Comparison of ENCODE assay signal across 11 cellular contexts in the genomic region with DNA sequence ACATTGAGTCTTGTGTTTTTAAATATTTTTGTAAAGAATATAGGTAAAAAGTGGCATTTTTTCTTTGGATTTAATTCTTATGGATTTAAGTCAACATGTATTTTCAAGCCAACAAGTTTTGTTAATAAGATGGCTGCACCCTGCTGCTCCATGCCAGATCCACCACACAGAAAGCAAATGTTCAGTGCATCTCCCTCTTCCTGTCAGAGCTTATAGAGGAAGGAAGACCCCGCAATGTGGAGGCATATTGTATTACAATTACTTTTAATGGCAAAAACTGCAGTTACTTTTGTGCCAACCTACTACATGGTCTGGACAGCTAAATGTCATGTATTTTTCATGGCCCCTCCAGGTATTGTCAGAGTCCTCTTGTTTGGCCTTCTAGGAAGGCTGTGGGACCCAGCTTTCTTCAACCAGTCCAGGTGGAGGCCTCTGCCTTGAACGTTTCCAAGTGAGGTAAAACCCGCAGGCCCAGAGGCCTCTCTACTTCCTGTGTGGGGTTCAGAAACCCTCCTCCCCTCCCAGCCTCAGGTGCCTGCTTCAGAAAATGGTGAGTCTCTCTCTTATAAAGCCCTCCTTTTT. TPM values are rescaled to one million over a fixed set of nuclear protein-coding genes. Genes with fewer than 3 reads are reported as not detected.
DNase-seq lines count a peak whose midpoint lies in the region; ATAC-seq and TF ChIP-seq lines count a peak whose summit lies in the region.
"Had no signal": no experiment of that assay in that cellular context is flagged by ENCODE, and none has a peak within 500 bp of the region (broad histone marks: within the 10 kb centered on the region; RNA-seq: fewer than 3 reads in every experiment).

A gene (plus strand): TSS at position 504 of the 582 bp plus-strand sequence. CDS start 223 bp downstream, outside the sequence.

- H4K20me1 ChIP-seq in smooth muscle cell (ENCODE audit: low read depth), result no peaks in the 10 kb centered on the region

- peaks cover 38 to 45% of the 10 kb centered on the region in 2 donors for H3K36me3 Mint-ChIP-seq in CD4-positive, alpha-beta memory T cell
- peaks cover 42% of the 10 kb centered on the region for H3K36me3 Mint-ChIP-seq in activated naive CD4-positive, alpha-beta T cell treated with anti-CD3 and anti-CD28 coated beads, Interleukin-2, amount 10 ng/mL, durations not matched to agents 7 days and 5 days

- peaks cover 9% of the 10 kb centered on the region for H3K36me3 ChIP-seq in CD4-positive, alpha-beta memory T cell (ENCODE audit: insufficient read depth, low read length)
- no peaks in the 10 kb centered on the region for H3K36me3 ChIP-seq in smooth muscle cell (ENCODE audit: low read depth)

- no peak for TF ChIP-seq CTCF in smooth muscle cell (IDR thresholded peaks at IDR 0.05; ENCODE audit: borderline replicate concordance, insufficient read depth, poor library complexity, severe bottlenecking)

- POLR2A ChIA-PET in CD4-positive, alpha-beta memory T cell (lab: Charles Lee; ENCODE audit: partially characterized antibody), result interaction anchor here (0.7 to 5.8 kb wide), 12 partner anchors 9 to 184 kb away, joined by 3 to 45 read pairs (median 9); a partner anchor contains a TSS

- intact Hi-C loops in CD4-positive, alpha-beta memory T cell (cut with micrococcal nuclease), result loop anchor here (1.0 to 2.0 kb wide), 2 partner anchors 34 to 48 kb away; no protein-coding TSS in a partner anchor

- peak within 1 kb of the TSS; percentile 99 to 100 (median 100) for H3K4me3 Mint-ChIP-seq in CD4-positive, alpha-beta memory T cell
- H3K4me3 Mint-ChIP-seq in activated naive CD4-positive, alpha-beta T cell treated with anti-CD3 and anti-CD28 coated beads, Interleukin-2, amount 10 ng/mL, durations not matched to agents 7 days and 5 days, result peak within 1 kb of the TSS; percentile 98

- ATAC-seq in HG03196 (IDR thresholded peaks at IDR 0.05; ENCODE audit: unreplicated experiment), result no peak

- H3K4me2 ChIP-seq in smooth muscle cell, result no peak within 1 kb of the TSS

- peak within 1 kb of the TSS; percentile 91 for H3K27ac ChIP-seq in CD4-positive, alpha-beta memory T cell (ENCODE audit: low read depth, low read length)
- H3K27ac ChIP-seq in smooth muscle cell (ENCODE audit: low read depth), result no peak within 1 kb of the TSS

- no peaks in the 10 kb centered on the region for H3K9me3 ChIP-seq in CD4-positive, alpha-beta memory T cell (ENCODE audit: control insufficient read depth in 1 of 2, low read length in 2 of 2)
- H3K9me3 ChIP-seq in smooth muscle cell (replicated peaks; ENCODE audit: low read depth), result no peaks in the 10 kb centered on the region

- no peaks in the 10 kb centered on the region for H3F3A ChIP-seq in smooth muscle cell (ENCODE audit: low read depth)

- peak within 1 kb of the TSS; percentile 98 to 100 (median 99) for H3K27ac Mint-ChIP-seq in CD4-positive, alpha-beta memory T cell
- peak within 1 kb of the TSS; percentile 99 for H3K27ac Mint-ChIP-seq in activated naive CD4-positive, alpha-beta T cell treated with anti-CD3 and anti-CD28 coated beads, Interleukin-2, amount 10 ng/mL, durations not matched to agents 7 days and 5 days

- H3K4me1 ChIP-seq in CD4-positive, alpha-beta memory T cell (ENCODE audit: insufficient read depth, low read length), result peaks cover 64% of the 10 kb centered on the region
- no peaks in the 10 kb centered on the region for H3K4me1 ChIP-seq in smooth muscle cell (ENCODE audit: low read depth)

- H3K27me3 Mint-ChIP-seq in CD4-positive, alpha-beta memory T cell, result no peaks in the 10 kb centered on the region
- H3K27me3 Mint-ChIP-seq in activated naive CD4-positive, alpha-beta T cell treated with anti-CD3 and anti-CD28 coated beads, Interleukin-2, amount 10 ng/mL, durations not matched to agents 7 days and 5 days, result peaks cover 4% of the 10 kb centered on the region

- 80% methylated on average over 3 of the region's 3 CpGs for WGBS in smooth muscle cell (ENCODE audit: low lambda C conversion rate)

- H3K9me3 Mint-ChIP-seq in CD4-positive, alpha-beta memory T cell, result no peaks in the 10 kb centered on the region
- H3K9me3 Mint-ChIP-seq in activated naive CD4-positive, alpha-beta T cell treated with anti-CD3 and anti-CD28 coated beads, Interleukin-2, amount 10 ng/mL, durations not matched to agents 7 days and 5 days, result no peaks in the 10 kb centered on the region

- DNase-seq in CD4-positive, alpha-beta memory T cell, result peak in 4 of 5 donors; percentile 76 to 83 (median 79)
- DNase-seq in activated CD4-positive, alpha-beta T cell treated with anti-CD3 and anti-CD28 coated beads for 1 hour, result peak; percentile 50
- DNase-seq in activated naive CD4-positive, alpha-beta T cell treated with anti-CD3 and anti-CD28 coated beads, Interleukin-2, amount 10 ng/mL, durations not matched to agents 7 days and 5 days, result peak; percentile 83
- DNase-seq in stimulated activated CD4-positive, alpha-beta T cell treated with anti-CD3 and anti-CD28 coated beads, Interleukin-15, amount 100 ng/mL, for 24 hours, result peak; percentile 82
- DNase-seq in smooth muscle cell (lab: John Stamatoyannopoulos, UW; ENCODE audit: unreplicated experiment), result no peak
- no peak for DNase-seq in NCI-H128 (lab: John Stamatoyannopoulos, UW; ENCODE audit: unreplicated experiment)
- no peak for DNase-seq in NCI-H510A treated with DMSO at 0.1 percent for 48 hours (lab: John Stamatoyannopoulos, UW)
- DNase-seq: GOT3, NCI-H774, trophoblast cell had no signal

- CTCF ChIA-PET in CD4-positive, alpha-beta memory T cell (lab: Charles Lee; ENCODE audit: partially characterized antibody), result interaction anchor here (0.5 to 3.9 kb wide), 8 partner anchors 9 to 184 kb away, joined by 3 to 44 read pairs (median 4); no protein-coding TSS in a partner anchor
- CTCF ChIA-PET in activated naive CD4-positive, alpha-beta T cell treated with anti-CD3 and anti-CD28 coated beads, Interleukin-2, amount 10 ng/mL, durations not matched to agents 7 days and 5 days (lab: Charles Lee), result interaction anchor here (0.8 to 3.5 kb wide), 14 partner anchors 9 to 106 kb away, joined by 3 to 18 read pairs (median 4); a partner anchor contains a TSS

- no peaks in the 10 kb centered on the region for H3K79me2 ChIP-seq in smooth muscle cell (ENCODE audit: low read depth)

- H3K4me3 ChIP-seq in CD4-positive, alpha-beta memory T cell (ENCODE audit: low read length in 2 of 2), result peak within 1 kb of the TSS; percentile 96 to 97
- H3K4me3 ChIP-seq in smooth muscle cell, result no peak within 1 kb of the TSS

- H2AFZ ChIP-seq in smooth muscle cell (ENCODE audit: low read depth), result no peak within 1 kb of the TSS

- no peaks in the 10 kb centered on the region for H3K27me3 ChIP-seq in CD4-positive, alpha-beta memory T cell (ENCODE audit: insufficient read depth, low read length)
- peaks cover 44% of the 10 kb centered on the region for H3K27me3 ChIP-seq in smooth muscle cell (ENCODE audit: low read depth)

- no peak within 1 kb of the TSS for H3K9ac ChIP-seq in smooth muscle cell (ENCODE audit: low read depth)

- H3K4me1 Mint-ChIP-seq in CD4-positive, alpha-beta memory T cell, result peaks cover 42 to 90% (median 62%) of the 10 kb centered on the region in 4 donors
- H3K4me1 Mint-ChIP-seq in activated naive CD4-positive, alpha-beta T cell treated with anti-CD3 and anti-CD28 coated beads, Interleukin-2, amount 10 ng/mL, durations not matched to agents 7 days and 5 days, result peaks cover 61% of the 10 kb centered on the region

RNA-seq across cellular contexts. Expression of the gene that starts here (rescaled TPM):
- 100 to 1,000 TPM; 581 to 618 TPM for total RNA-seq in CD4-positive, alpha-beta memory T cell
- polyA plus RNA-seq in CD4-positive, alpha-beta memory T cell, result 100 to 1,000 TPM; 627 to 999 TPM
- not detected in 2 replicates for total RNA-seq in smooth muscle cell
- polyA plus RNA-seq in smooth muscle cell, result not detected in 2 replicates

Comparison
In these comparisons a context has a peak if more than half of its experiments do, and no peak if none do; other contexts are left out.
1. RNA of the gene that starts here (total RNA-seq): 581 to 618 TPM in CD4-positive, alpha-beta memory T cell; not detected in smooth muscle cell; every median in the first group is over 100 times any median in the second.
2. RNA of the gene that starts here (polyA plus RNA-seq): 627 to 999 TPM in CD4-positive, alpha-beta memory T cell; not detected in smooth muscle cell; every median in the first group is over 100 times any median in the second.
3. DNase-seq: peak in CD4-positive, alpha-beta memory T cell (4 of 5), activated CD4-positive, alpha-beta T cell treated with anti-CD3 and anti-CD28 coated beads for 1 hour (single experiment), activated naive CD4-positive, alpha-beta T cell treated with anti-CD3 and anti-CD28 coated beads, Interleukin-2, amount 10 ng/mL, durations not matched to agents 7 days and 5 days (single experiment) and stimulated activated CD4-positive, alpha-beta T cell treated with anti-CD3 and anti-CD28 coated beads, Interleukin-15, amount 100 ng/mL, for 24 hours (single experiment); none in smooth muscle cell (single experiment), NCI-H128 (single experiment) and NCI-H510A treated with DMSO at 0.1 percent for 48 hours (single experiment).